In genomic region chr6:144582939-144583613, GRCh38 we compare ENCODE assay signal across 8 cellular contexts.
DNase-seq lines count a peak whose midpoint lies in the region; ATAC-seq and TF ChIP-seq lines count a peak whose summit lies in the region.

No MANE protein-coding gene starts in this region.

- peak; percentile 8 for DNase-seq in activated CD4-positive, CD25-positive, alpha-beta regulatory T cell treated with anti-CD3 and anti-CD28 coated beads, Interleukin-2, amount 50 U/mL, for 16 hours (ENCODE audit: low read depth, low spot score)
- no peak for DNase-seq in activated CD4-positive, CD25-positive, alpha-beta regulatory T cell (lab: John Stamatoyannopoulos, UW)
- DNase-seq in NCI-H524 (lab: John Stamatoyannopoulos, UW) (peak; percentile 56 to 85), glutamatergic neuron (peak; percentile 50), posterior vena cava (ENCODE audit: low spot score) (peak; percentile 78), esophagus squamous epithelium (lab: John Stamatoyannopoulos, UW) (no peak)
- DNase-seq in activated T-helper 1 cell treated with anti-CD3 and anti-CD28 coated beads, Interleukin-12 subunit alpha, Interleukin-12 subunit beta, Interleukin-2, Interleukin-4 antibody, amounts not matched to agents 30 ng/mL and 10 ng/mL and 1 ng/mL, durations not matched to agents 14 hours and 24 hours and 36 hours (ENCODE audit: low spot score): peak; percentile 58

- peaks cover 55% of the 10 kb centered on the region for H3K4me1 Mint-ChIP-seq in activated T-helper 1 cell treated with anti-CD3 and anti-CD28 coated beads, Interleukin-12 subunit alpha, Interleukin-12 subunit beta, Interleukin-2, Interleukin-4 antibody, amounts not matched to agents 30 ng/mL and 10 ng/mL and 1 ng/mL, durations not matched to agents 14 hours and 24 hours and 36 hours (ENCODE audit: low read depth)
- H3K4me1 Mint-ChIP-seq in glutamatergic neuron (ENCODE audit: low read depth, unreplicated experiment): peaks cover 11% of the 10 kb centered on the region

- peak overlapping the region; percentile 82 for H3K4me3 Mint-ChIP-seq in activated T-helper 1 cell treated with anti-CD3 and anti-CD28 coated beads, Interleukin-12 subunit alpha, Interleukin-12 subunit beta, Interleukin-2, Interleukin-4 antibody, amounts not matched to agents 30 ng/mL and 10 ng/mL and 1 ng/mL, durations not matched to agents 14 hours and 24 hours and 36 hours
- H3K4me3 Mint-ChIP-seq in glutamatergic neuron (ENCODE audit: unreplicated experiment): peak overlapping the region; percentile 86

- peak overlapping the region; percentile 91 for H3K27ac Mint-ChIP-seq in activated T-helper 1 cell treated with anti-CD3 and anti-CD28 coated beads, Interleukin-12 subunit alpha, Interleukin-12 subunit beta, Interleukin-2, Interleukin-4 antibody, amounts not matched to agents 30 ng/mL and 10 ng/mL and 1 ng/mL, durations not matched to agents 14 hours and 24 hours and 36 hours
- peak overlapping the region; percentile 50 for H3K27ac Mint-ChIP-seq in glutamatergic neuron (ENCODE audit: unreplicated experiment)

- no peak for TF ChIP-seq CTCF in glutamatergic neuron (IDR thresholded peaks at IDR 0.05; ENCODE audit: partially characterized antibody, unreplicated experiment)
- no peak for TF ChIP-seq CTCF in esophagus squamous epithelium (IDR thresholded peaks at IDR 0.05)

- H3K4me1 ChIP-seq in esophagus squamous epithelium: peaks cover 4 to 20% (median 9%) of the 10 kb centered on the region in 3 donors

- no peaks in the 10 kb centered on the region for H3K9me3 ChIP-seq in esophagus squamous epithelium

- H3K36me3 ChIP-seq in esophagus squamous epithelium: peaks cover 0 to 25% (median 3%) of the 10 kb centered on the region in 3 donors

- H3K27me3 Mint-ChIP-seq in activated T-helper 1 cell treated with anti-CD3 and anti-CD28 coated beads, Interleukin-12 subunit alpha, Interleukin-12 subunit beta, Interleukin-2, Interleukin-4 antibody, amounts not matched to agents 30 ng/mL and 10 ng/mL and 1 ng/mL, durations not matched to agents 14 hours and 24 hours and 36 hours (ENCODE audit: insufficient read depth): no peaks in the 10 kb centered on the region
- no peaks in the 10 kb centered on the region for H3K27me3 Mint-ChIP-seq in glutamatergic neuron (ENCODE audit: unreplicated experiment)

- peaks cover 24% of the 10 kb centered on the region for H3K36me3 Mint-ChIP-seq in activated T-helper 1 cell treated with anti-CD3 and anti-CD28 coated beads, Interleukin-12 subunit alpha, Interleukin-12 subunit beta, Interleukin-2, Interleukin-4 antibody, amounts not matched to agents 30 ng/mL and 10 ng/mL and 1 ng/mL, durations not matched to agents 14 hours and 24 hours and 36 hours (ENCODE audit: low read depth)
- H3K36me3 Mint-ChIP-seq in glutamatergic neuron (ENCODE audit: unreplicated experiment): no peaks in the 10 kb centered on the region

- peak overlapping the region in 1 of 4 donors; percentile 24 for H3K4me3 ChIP-seq in esophagus squamous epithelium

- no peaks in the 10 kb centered on the region for H3K27me3 ChIP-seq in esophagus squamous epithelium

- WGBS in esophagus squamous epithelium, 2 donors: 33 to 43% methylated on average over 16 of the region's 16 CpGs

- ATAC-seq in HG02938 (IDR thresholded peaks at IDR 0.05; ENCODE audit: unreplicated experiment): peak; percentile 92

- no peak for TF ChIP-seq POLR2A in esophagus squamous epithelium (IDR thresholded peaks at IDR 0.05)

- H3K27ac ChIP-seq in esophagus squamous epithelium: peak overlapping the region in 1 of 4 donors; percentile 5

- H3K9me3 Mint-ChIP-seq in activated T-helper 1 cell treated with anti-CD3 and anti-CD28 coated beads, Interleukin-12 subunit alpha, Interleukin-12 subunit beta, Interleukin-2, Interleukin-4 antibody, amounts not matched to agents 30 ng/mL and 10 ng/mL and 1 ng/mL, durations not matched to agents 14 hours and 24 hours and 36 hours: no peaks in the 10 kb centered on the region
- no peaks in the 10 kb centered on the region for H3K9me3 Mint-ChIP-seq in glutamatergic neuron (ENCODE audit: unreplicated experiment)

- intact Hi-C loops in activated T-helper 1 cell treated with anti-CD3 and anti-CD28 coated beads, Interleukin-12 subunit alpha, Interleukin-12 subunit beta, Interleukin-2, Interleukin-4 antibody, amounts not matched to agents 30 ng/mL and 10 ng/mL and 1 ng/mL, durations not matched to agents 14 hours and 24 hours and 36 hours (cut with micrococcal nuclease): loop anchor here (1.0 to 10.0 kb wide), 12 partner anchors 20 to 1242 kb away; partner anchors contain the start of gene EPM2A
- intact Hi-C loops in posterior vena cava (cut with DNase I): loop anchor here in 1 of 2 donors (10.0 kb wide), 1 partner anchor 642 kb away; no protein-coding TSS in a partner anchor
- intact Hi-C loops in esophagus squamous epithelium (cut with DNase I): no loop called here

Comparison
In these comparisons a context has a peak if more than half of its experiments do, and no peak if none do; other contexts are left out.
1. DNase-seq: peak in activated CD4-positive, CD25-positive, alpha-beta regulatory T cell treated with anti-CD3 and anti-CD28 coated beads, Interleukin-2, amount 50 U/mL, for 16 hours (single experiment), NCI-H524 (2 of 2), activated T-helper 1 cell treated with anti-CD3 and anti-CD28 coated beads, Interleukin-12 subunit alpha, Interleukin-12 subunit beta, Interleukin-2, Interleukin-4 antibody, amounts not matched to agents 30 ng/mL and 10 ng/mL and 1 ng/mL, durations not matched to agents 14 hours and 24 hours and 36 hours (single experiment), glutamatergic neuron (single experiment) and posterior vena cava (single experiment); none in activated CD4-positive, CD25-positive, alpha-beta regulatory T cell (0 of 4) and esophagus squamous epithelium (single experiment).